ENCODE assay signal across 16 cellular contexts in the genomic region with DNA sequence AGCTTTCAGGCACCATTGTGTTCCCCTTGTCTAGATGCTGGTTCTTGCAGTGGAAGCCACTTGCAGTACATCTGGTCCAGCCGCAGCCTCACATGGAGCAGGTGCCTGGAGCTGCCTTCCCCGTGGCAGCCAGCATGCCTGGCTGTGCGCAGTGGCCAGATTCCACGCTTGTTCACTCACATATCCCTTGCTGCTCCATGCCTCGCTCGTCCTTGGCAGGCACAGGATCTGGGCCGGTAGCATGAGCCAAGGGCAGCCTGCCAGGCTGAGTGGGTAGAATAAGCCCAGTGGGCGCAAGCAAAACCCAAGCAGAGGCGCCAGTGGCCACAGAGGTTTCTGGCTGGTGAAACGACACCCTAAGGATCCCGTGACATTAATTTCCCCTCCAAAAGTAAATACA. TPM values are rescaled to one million over a fixed set of nuclear protein-coding genes. Genes with fewer than 3 reads are reported as not detected.
DNase-seq lines count a peak whose midpoint lies in the region; ATAC-seq lines count a peak whose summit lies in the region.
"Had no signal": no experiment of that assay in that cellular context is flagged by ENCODE, and none has a peak within 500 bp of the region (broad histone marks: within the 10 kb centered on the region; RNA-seq: fewer than 3 reads in every experiment).

No MANE protein-coding gene starts in this region.

- H3K4me1 ChIP-seq in neuronal stem cell (ENCODE audit: control insufficient read depth in 2 of 2, insufficient read depth in 1 of 2, low read depth in 1 of 2, low read length in 2 of 2) = no peaks in the 10 kb centered on the region

- H2AFZ ChIP-seq in neuronal stem cell (ENCODE audit: low read length) = no peak overlapping the region
- H2AFZ ChIP-seq: PC-9 had no signal

- no peak overlapping the region for H3K4me2 ChIP-seq in neuronal stem cell (ENCODE audit: insufficient read depth, low read length, poor library complexity, severe bottlenecking)
- H3K4me2 ChIP-seq: PC-9 had no signal

- peaks cover 8 to 10% of the 10 kb centered on the region in 2 donors for H3K4me1 Mint-ChIP-seq in natural killer cell treated with Interleukin-12 subunit alpha and Interleukin-12 subunit beta and Interleukin-15 and Interleukin-18, amount 100 ng/mL, for 72 hours (ENCODE audit: low read depth in 2 of 2)

- peak overlapping the region; percentile 70 for H3K9ac ChIP-seq in neuronal stem cell (ENCODE audit: low read depth, low read length, poor library complexity)

- no peak overlapping the region for H3K4ac ChIP-seq in neuronal stem cell (ENCODE audit: low read length)

- H2BK120ac ChIP-seq in neuronal stem cell (ENCODE audit: low read depth, low read length) = no peak overlapping the region

- no peak overlapping the region for H3K27ac Mint-ChIP-seq in natural killer cell treated with Interleukin-12 subunit alpha and Interleukin-12 subunit beta and Interleukin-15 and Interleukin-18, amount 100 ng/mL, for 72 hours

- in situ Hi-C loops in G401 (cut with HindIII; ENCODE audit: low sequenced_read_pairs) = no loop called here

- no peaks in the 10 kb centered on the region for H3K27me3 ChIP-seq in neuronal stem cell (ENCODE audit: control insufficient read depth in 3 of 3, insufficient read depth in 3 of 3, low read depth in 1 of 3, low read length in 3 of 3)

- peak; percentile 63 for DNase-seq in G401 (ENCODE audit: low spot score)
- DNase-seq in anterior cingulate cortex (lab: John Stamatoyannopoulos, UW) = peak in 42 of 58 donors; percentile 6 to 75 (median 43)
- peak; percentile 16 for DNase-seq in fibroblast of gingiva (ENCODE audit: low read depth)
- no peak for DNase-seq in neuronal stem cell (ENCODE audit: low spot score)
- DNase-seq in stimulated activated CD4-positive, alpha-beta T cell treated with anti-CD3 and anti-CD28 coated beads, Interleukin-4, amount 100 ng/mL, for 1 hour = no peak
- no peak for DNase-seq in natural killer cell treated with Interleukin-12 subunit alpha and Interleukin-12 subunit beta and Interleukin-15 and Interleukin-18, amount 100 ng/mL, for 72 hours (ENCODE audit: low spot score)
- DNase-seq: ACHN, AML-193, COR-L47, KBM-7, NCI-H146, NCI-H2081, NCI-H510A treated with DMSO at 0.1 percent for 48 hours, PC-9 had no signal

- H2AK5ac ChIP-seq in neuronal stem cell (ENCODE audit: low read depth, low read length) = no peak overlapping the region

- peaks cover 14 to 94% of the 10 kb centered on the region in 2 donors for H3K36me3 ChIP-seq in neuronal stem cell (replicated peaks in 1 of 2; ENCODE audit: control insufficient read depth in 2 of 2, insufficient read depth in 2 of 2, low read length in 2 of 2)

- H3K18ac ChIP-seq in neuronal stem cell (ENCODE audit: low read length) = no peak overlapping the region

- H4K91ac ChIP-seq in neuronal stem cell (ENCODE audit: low read depth, low read length, poor library complexity) = no peak overlapping the region

- H2BK15ac ChIP-seq in neuronal stem cell (ENCODE audit: low read length) = no peak overlapping the region

- peaks cover 7% of the 10 kb centered on the region for H3K79me1 ChIP-seq in neuronal stem cell (ENCODE audit: low read depth, low read length)

- H3K14ac ChIP-seq in neuronal stem cell (ENCODE audit: low read length) = no peak overlapping the region

- H3K4me3 ChIP-seq in neuronal stem cell (ENCODE audit: low read length in 2 of 2) = no peak overlapping the region
- H3K4me3 ChIP-seq: PC-9 had no signal

- H2BK5ac ChIP-seq in neuronal stem cell (ENCODE audit: low read length) = no peak overlapping the region

- H3K9me3 Mint-ChIP-seq in natural killer cell treated with Interleukin-12 subunit alpha and Interleukin-12 subunit beta and Interleukin-15 and Interleukin-18, amount 100 ng/mL, for 72 hours = no peaks in the 10 kb centered on the region

- no peak overlapping the region for H4K8ac ChIP-seq in neuronal stem cell (ENCODE audit: low read depth, low read length)

- no peak overlapping the region for H3K27ac ChIP-seq in neuronal stem cell (replicated peaks; ENCODE audit: low read length)
- H3K27ac ChIP-seq: PC-9 had no signal

- no peak overlapping the region for H3K4me3 Mint-ChIP-seq in natural killer cell treated with Interleukin-12 subunit alpha and Interleukin-12 subunit beta and Interleukin-15 and Interleukin-18, amount 100 ng/mL, for 72 hours

- H3K27me3 Mint-ChIP-seq in natural killer cell treated with Interleukin-12 subunit alpha and Interleukin-12 subunit beta and Interleukin-15 and Interleukin-18, amount 100 ng/mL, for 72 hours = no peaks in the 10 kb centered on the region

- peak overlapping the region; percentile 78 for H2BK12ac ChIP-seq in neuronal stem cell (ENCODE audit: low read length)

- peaks cover 18% of the 10 kb centered on the region for H3K36me3 Mint-ChIP-seq in natural killer cell treated with Interleukin-12 subunit alpha and Interleukin-12 subunit beta and Interleukin-15 and Interleukin-18, amount 100 ng/mL, for 72 hours

- H3K9me3 ChIP-seq in neuronal stem cell (replicated peaks in 1 of 2; ENCODE audit: control insufficient read depth in 2 of 2, insufficient read depth in 1 of 2, low read depth in 1 of 2, low read length in 2 of 2) = peaks cover 3 to 21% of the 10 kb centered on the region in 2 donors

- no CpG with 5 or more reads among the region's 11 CpGs for WGBS in neuronal stem cell (ENCODE audit: extremely low coverage in 2 of 2, insufficient read length in 2 of 2, insufficient replicate concordance in 1 of 2), 2 donors

- ATAC-seq in GM21825 (IDR thresholded peaks at IDR 0.05; ENCODE audit: unreplicated experiment) (no peak), HG03571 (IDR thresholded peaks at IDR 0.05; ENCODE audit: unreplicated experiment) (no peak)
- ATAC-seq in natural killer cell treated with Interleukin-12 subunit alpha and Interleukin-12 subunit beta and Interleukin-15 and Interleukin-18, amount 100 ng/mL, for 72 hours = no peak

- H3K23ac ChIP-seq in neuronal stem cell (ENCODE audit: low read depth, low read length, poor library complexity) = peak overlapping the region; percentile 34

RNA-seq across cellular contexts. Expression of a gene that starts 20.6 kb away (rescaled TPM):
- 32.2 and 80.9 TPM in 2 replicates for total RNA-seq in G401 (2014; rRNA removed; shearing (Covaris generic))
- polyA plus RNA-seq in neuronal stem cell (2013, experiment 1 of 2) = 26.9 TPM
- 27.7 TPM for polyA plus RNA-seq in neuronal stem cell (2013, experiment 2 of 2)
- total RNA-seq in natural killer cell treated with Interleukin-12 subunit alpha and Interleukin-12 subunit beta and Interleukin-15 and Interleukin-18, amount 100 ng/mL, for 72 hours = 10 to 100 TPM; 53.0 to 64.8 TPM

Comparison
In these comparisons a context has a peak if more than half of its experiments do, and no peak if none do; other contexts are left out.
1. DNase-seq: peak in G401 (single experiment), anterior cingulate cortex (42 of 58) and fibroblast of gingiva (single experiment); none in neuronal stem cell (single experiment), stimulated activated CD4-positive, alpha-beta T cell treated with anti-CD3 and anti-CD28 coated beads, Interleukin-4, amount 100 ng/mL, for 1 hour (single experiment) and natural killer cell treated with Interleukin-12 subunit alpha and Interleukin-12 subunit beta and Interleukin-15 and Interleukin-18, amount 100 ng/mL, for 72 hours (single experiment).